Comparison of ENCODE assay signal across 8 cellular contexts in the genomic region with DNA sequence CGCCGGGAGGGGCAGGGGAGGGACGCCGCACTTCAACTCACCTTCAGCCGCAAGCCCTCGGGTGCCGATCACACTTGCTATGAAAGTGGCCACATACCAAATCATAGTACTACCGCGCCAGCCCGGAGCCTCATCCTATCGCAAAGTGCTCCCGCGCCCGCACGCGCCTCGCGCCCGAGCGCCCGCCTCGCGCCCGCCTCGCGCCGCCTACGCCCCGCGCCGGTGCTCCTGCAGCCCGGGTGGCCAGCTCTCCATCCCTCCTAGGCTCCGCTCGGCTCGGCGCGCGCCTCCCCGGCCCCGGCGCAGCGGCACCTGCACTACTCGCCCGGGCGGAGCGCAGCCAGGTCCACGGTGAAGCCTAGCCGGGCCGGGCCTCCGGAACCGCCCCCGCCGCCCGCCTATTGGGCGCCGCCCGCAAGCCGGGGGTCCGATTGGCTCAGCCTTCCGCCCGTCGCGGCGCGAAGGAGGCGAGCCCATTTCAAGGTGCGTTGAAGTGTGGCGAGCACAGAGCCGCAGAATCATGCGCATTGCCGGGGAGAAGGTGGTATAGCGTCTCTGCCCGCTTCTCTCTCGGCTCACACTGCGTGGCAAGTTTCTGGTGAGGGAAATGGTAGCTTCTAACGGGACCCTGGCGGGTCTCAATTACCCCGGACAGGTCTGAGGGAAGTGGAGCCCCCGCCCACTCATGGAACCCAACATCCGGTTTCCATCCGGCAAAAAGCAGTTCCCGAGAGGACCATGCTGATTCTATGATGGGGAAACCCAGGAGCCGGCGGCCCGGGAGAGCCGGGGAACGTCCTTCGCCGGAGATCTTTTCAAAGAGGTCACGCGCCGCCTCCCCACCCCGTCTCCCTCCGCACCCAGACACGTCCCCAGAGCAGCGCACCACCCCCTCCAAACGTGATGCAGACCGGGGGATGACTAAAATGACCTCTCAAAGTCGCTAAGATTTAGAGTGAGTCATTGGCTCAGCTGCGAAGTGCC. TPM values are rescaled to one million over a fixed set of nuclear protein-coding genes. Genes with fewer than 3 reads are reported as not detected.
A peak's percentile ranks its signal among the peaks of the same experiment; 100 is the strongest.
DNase-seq lines count a peak whose midpoint lies in the region; ATAC-seq and FAIRE-seq lines count a peak whose summit lies in the region.

A gene with protein sequence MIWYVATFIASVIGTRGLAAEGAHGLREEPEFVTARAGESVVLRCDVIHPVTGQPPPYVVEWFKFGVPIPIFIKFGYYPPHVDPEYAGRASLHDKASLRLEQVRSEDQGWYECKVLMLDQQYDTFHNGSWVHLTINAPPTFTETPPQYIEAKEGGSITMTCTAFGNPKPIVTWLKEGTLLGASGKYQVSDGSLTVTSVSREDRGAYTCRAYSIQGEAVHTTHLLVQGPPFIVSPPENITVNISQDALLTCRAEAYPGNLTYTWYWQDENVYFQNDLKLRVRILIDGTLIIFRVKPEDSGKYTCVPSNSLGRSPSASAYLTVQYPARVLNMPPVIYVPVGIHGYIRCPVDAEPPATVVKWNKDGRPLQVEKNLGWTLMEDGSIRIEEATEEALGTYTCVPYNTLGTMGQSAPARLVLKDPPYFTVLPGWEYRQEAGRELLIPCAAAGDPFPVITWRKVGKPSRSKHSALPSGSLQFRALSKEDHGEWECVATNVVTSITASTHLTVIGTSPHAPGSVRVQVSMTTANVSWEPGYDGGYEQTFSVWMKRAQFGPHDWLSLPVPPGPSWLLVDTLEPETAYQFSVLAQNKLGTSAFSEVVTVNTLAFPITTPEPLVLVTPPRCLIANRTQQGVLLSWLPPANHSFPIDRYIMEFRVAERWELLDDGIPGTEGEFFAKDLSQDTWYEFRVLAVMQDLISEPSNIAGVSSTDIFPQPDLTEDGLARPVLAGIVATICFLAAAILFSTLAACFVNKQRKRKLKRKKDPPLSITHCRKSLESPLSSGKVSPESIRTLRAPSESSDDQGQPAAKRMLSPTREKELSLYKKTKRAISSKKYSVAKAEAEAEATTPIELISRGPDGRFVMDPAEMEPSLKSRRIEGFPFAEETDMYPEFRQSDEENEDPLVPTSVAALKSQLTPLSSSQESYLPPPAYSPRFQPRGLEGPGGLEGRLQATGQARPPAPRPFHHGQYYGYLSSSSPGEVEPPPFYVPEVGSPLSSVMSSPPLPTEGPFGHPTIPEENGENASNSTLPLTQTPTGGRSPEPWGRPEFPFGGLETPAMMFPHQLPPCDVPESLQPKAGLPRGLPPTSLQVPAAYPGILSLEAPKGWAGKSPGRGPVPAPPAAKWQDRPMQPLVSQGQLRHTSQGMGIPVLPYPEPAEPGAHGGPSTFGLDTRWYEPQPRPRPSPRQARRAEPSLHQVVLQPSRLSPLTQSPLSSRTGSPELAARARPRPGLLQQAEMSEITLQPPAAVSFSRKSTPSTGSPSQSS (N-terminal part only) (minus strand): TSS at position 319 of the 984 bp plus-strand sequence. CDS start 214 bp downstream, at position 105.

- H3K27ac Mint-ChIP-seq in CD4-positive, CD25-positive, alpha-beta regulatory T cell, result peak within 1 kb of the TSS; percentile 43 to 91 (median 83)

- FAIRE-seq in frontal cortex (lab: Jason Lieb, UNC), result no peak

- H3K36me3 ChIP-seq in CD4-positive, CD25-positive, alpha-beta regulatory T cell (ENCODE audit: control insufficient read depth, insufficient read depth, low read length), result no peaks in the 10 kb centered on the region

- peaks cover 66% of the 10 kb centered on the region for H3K27me3 Mint-ChIP-seq in CD4-positive, CD25-positive, alpha-beta regulatory T cell

- H3K4me3 Mint-ChIP-seq in CD4-positive, CD25-positive, alpha-beta regulatory T cell, result peak within 1 kb of the TSS; percentile 91 to 98 (median 94)

- peak within 1 kb of the TSS; percentile 20 for H3K27ac ChIP-seq in CD4-positive, CD25-positive, alpha-beta regulatory T cell (ENCODE audit: insufficient read depth, low read length, poor library complexity, severe bottlenecking)
- no peak within 1 kb of the TSS for H3K27ac ChIP-seq in substantia nigra (ENCODE audit: low read depth, low read length, poor library complexity, severe bottlenecking)

- peaks cover 26% of the 10 kb centered on the region for H3K27me3 ChIP-seq in CD4-positive, CD25-positive, alpha-beta regulatory T cell (ENCODE audit: control insufficient read depth, insufficient read depth, low read length)

- peak; percentile 83 to 94 (median 91) for DNase-seq in CD4-positive, CD25-positive, alpha-beta regulatory T cell
- DNase-seq in RKO (ENCODE audit: low spot score), result peak; percentile 84
- DNase-seq in activated naive CD4-positive, alpha-beta T cell treated with Interleukin-2 at 50 U/mL for 16 hours, result peak; percentile 93
- peak; percentile 95 to 96 for DNase-seq in frontal cortex (ENCODE audit: low spot score in 2 of 2)
- DNase-seq in nucleus accumbens (lab: John Stamatoyannopoulos, UW), result peak in 55 of 56 donors; percentile 13 to 94 (median 79)
- DNase-seq in substantia nigra (lab: John Stamatoyannopoulos, UW), result peak in 47 of 49 donors; percentile 15 to 95 (median 73)

- H3K4me1 ChIP-seq in CD4-positive, CD25-positive, alpha-beta regulatory T cell (ENCODE audit: control insufficient read depth, insufficient read depth, low read length, poor library complexity, severe bottlenecking), result peaks cover 22% of the 10 kb centered on the region

- H3K4me3 ChIP-seq in CD4-positive, CD25-positive, alpha-beta regulatory T cell (ENCODE audit: low read depth, low read length), result peak within 1 kb of the TSS; percentile 82

- no peaks in the 10 kb centered on the region for H3K36me3 Mint-ChIP-seq in CD4-positive, CD25-positive, alpha-beta regulatory T cell

- peaks cover 0 to 3% (median 0%) of the 10 kb centered on the region in 7 donors for H3K9me3 Mint-ChIP-seq in CD4-positive, CD25-positive, alpha-beta regulatory T cell

- ATAC-seq in CD4-positive, CD25-positive, alpha-beta regulatory T cell (ENCODE audit: low read depth in 2 of 2), result peak; percentile 98
- ATAC-seq in GM19452 (IDR thresholded peaks at IDR 0.05; ENCODE audit: unreplicated experiment), result peak; percentile 100
- ATAC-seq in HG03571 (IDR thresholded peaks at IDR 0.05; ENCODE audit: unreplicated experiment), result peak; percentile 99

- no peaks in the 10 kb centered on the region for H3K9me3 ChIP-seq in CD4-positive, CD25-positive, alpha-beta regulatory T cell (ENCODE audit: control insufficient read depth in 2 of 2, low read length in 2 of 2)

- peaks cover 8 to 39% (median 22%) of the 10 kb centered on the region in 4 donors for H3K4me1 Mint-ChIP-seq in CD4-positive, CD25-positive, alpha-beta regulatory T cell

RNA-seq across cellular contexts. Expression of the gene that starts here (rescaled TPM):
- 40.0 TPM for total RNA-seq in CD4-positive, CD25-positive, alpha-beta regulatory T cell
- polyA plus RNA-seq in CD4-positive, CD25-positive, alpha-beta regulatory T cell, result 1 to 10 TPM in 2 of 4 donors, under 1 TPM in 2; 0.65 to 2.9 (median 0.99) TPM
- total RNA-seq in frontal cortex, result 6.9 TPM
